In genomic region chr11:68460741-68461283, GRCh38 we compare ENCODE assay signal across 8 cellular contexts. TPM values are rescaled to one million over a fixed set of nuclear protein-coding genes. Genes with fewer than 3 reads are reported as not detected.
A peak's percentile ranks its signal among the peaks of the same experiment; 100 is the strongest.
DNase-seq lines count a peak whose midpoint lies in the region; TF ChIP-seq lines count a peak whose summit lies in the region.

Gene PPP6R3, plus strand, starts transcription at chr11:68460752. Its CDS starts 76,913 bp downstream, at chr11:68537665.

- TF ChIP-seq CTCF in GM12864 (IDR thresholded peaks at IDR 0.05; ENCODE audit: low read depth, low read length, missing control alignments) (no peak), dorsolateral prefrontal cortex (IDR thresholded peaks at IDR 0.05 in 54 of 56, conservative IDR thresholded peaks at IDR 0.05 in 2 of 56; ENCODE audit: low read depth in 1 of 56, partially characterized antibody in 56 of 56) (peak in 16 of 56 donors; percentile 7 to 39 (median 26))

- H3K27ac ChIP-seq in dorsolateral prefrontal cortex (peak within 1 kb of the TSS; percentile 80 to 99 (median 95)), urinary bladder (ENCODE audit: low read depth) (peak within 1 kb of the TSS; percentile 90)

- DNase-seq in GM12864 (ENCODE audit: low read depth), result no peak
- DNase-seq in H4 (ENCODE audit: low spot score), result no peak
- DNase-seq in NCI-H69 (lab: John Stamatoyannopoulos, UW), result peak; percentile 73
- DNase-seq in dorsolateral prefrontal cortex, result no peak
- peak; percentile 71 for DNase-seq in midbrain (lab: John Stamatoyannopoulos, UW)
- no peak for DNase-seq in DMS114 treated with DMSO at 0.1 percent for 48 hours (lab: John Stamatoyannopoulos, UW; ENCODE audit: unreplicated experiment)
- no peak for DNase-seq in RPMI8226

- no peaks in the 10 kb centered on the region for H3K36me3 ChIP-seq in urinary bladder (ENCODE audit: insufficient read depth)

- peak within 1 kb of the TSS; percentile 79 for H3K4me3 ChIP-seq in GM12864 (ENCODE audit: low read depth, low read length)
- peak within 1 kb of the TSS; percentile 55 to 96 (median 86) for H3K4me3 ChIP-seq in dorsolateral prefrontal cortex
- H3K4me3 ChIP-seq in urinary bladder (ENCODE audit: low read depth, low read length), result peak within 1 kb of the TSS; percentile 99

- WGBS in urinary bladder, result under 1% methylated on average over 81 of the region's 81 CpGs

- H3K27me3 ChIP-seq in dorsolateral prefrontal cortex, result no peaks in the 10 kb centered on the region

- intact Hi-C loops in dorsolateral prefrontal cortex (cut with DNase I), result loop anchor here (2.0 to 10.0 kb wide), 4 partner anchors 94 to 444 kb away; partner anchors contain the start of genes C11orf24 (in 1 of the 2), IGHMBP2 (in 1 of the 2) and MRPL21 (in 1 of the 2)

- H3K4me1 ChIP-seq in urinary bladder (ENCODE audit: insufficient read depth), result peaks cover 1% of the 10 kb centered on the region

RNA-seq across cellular contexts. Expression of gene PPP6R3, which starts in this region (rescaled TPM):
- 60.7 and 82.5 TPM in 2 replicates for total RNA-seq in H4 (2014; rRNA removed; shearing (Covaris generic))
- total RNA-seq in dorsolateral prefrontal cortex (100 to 1,000 TPM in 53 of 120 experiments, 10 to 100 TPM in 67; 76.3 to 131 (median 99.1) TPM), urinary bladder (288 TPM)
- polyA plus RNA-seq in urinary bladder, result 46.8 TPM

Comparison
In these comparisons a context has a peak if more than half of its experiments do, and no peak if none do; other contexts are left out.
1. DNase-seq: peak in NCI-H69 (single experiment) and midbrain (single experiment); none in GM12864 (single experiment), H4 (single experiment), dorsolateral prefrontal cortex (0 of 10), DMS114 treated with DMSO at 0.1 percent for 48 hours (single experiment) and RPMI8226 (single experiment).
2. Peak in every context shown above with its lines, with median percentiles within 50 percentile points of each other: H3K4me3 ChIP-seq.